ENCODE assay signal across 17 cellular contexts in the genomic region with DNA sequence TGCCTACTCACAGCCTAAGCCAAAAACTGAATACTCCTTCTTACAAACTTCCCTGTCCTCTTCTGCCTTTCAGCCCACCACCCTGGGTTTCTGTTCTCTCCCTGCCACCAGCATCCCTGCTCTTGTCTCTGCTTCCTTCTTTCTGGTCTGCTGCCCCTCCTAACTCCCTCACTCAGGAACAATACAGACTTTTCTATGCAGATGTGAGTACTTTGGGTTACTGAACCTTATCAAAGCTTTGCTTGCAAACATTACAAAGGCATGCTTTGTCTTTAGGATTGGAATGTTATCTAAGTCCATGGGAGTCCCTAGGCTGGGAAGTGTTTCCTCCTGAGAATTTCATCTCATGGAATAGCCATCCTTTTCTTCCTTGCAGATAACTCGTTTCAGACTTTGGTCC. TPM values are rescaled to one million over a fixed set of nuclear protein-coding genes. Genes with fewer than 3 reads are reported as not detected.
DNase-seq lines count a peak whose midpoint lies in the region; ATAC-seq, FAIRE-seq and TF ChIP-seq lines count a peak whose summit lies in the region.
"Had no signal": no experiment of that assay in that cellular context is flagged by ENCODE, and none has a peak within 500 bp of the region (broad histone marks: within the 10 kb centered on the region; RNA-seq: fewer than 3 reads in every experiment).

No MANE protein-coding gene starts in this region.

- DNase-seq in HepG2 (ENCODE audit: low spot score) = peak; percentile 71
- DNase-seq in right lobe of liver = no peak
- DNase-seq in bronchial epithelial cell (ENCODE audit: low read depth) = no peak
- DNase-seq in iPS-NIHi11 (ENCODE audit: low spot score) = peak; percentile 72
- DNase-seq in natural killer cell = no peak
- DNase-seq in stimulated activated CD4-positive, alpha-beta T cell treated with anti-CD3 and anti-CD28 coated beads, Interleukin-4, amount 100 ng/mL, for 4 hours = no peak
- DNase-seq in D341Med (ENCODE audit: low spot score) = no peak
- no peak for DNase-seq in NCI-H1048 (lab: John Stamatoyannopoulos, UW)
- DNase-seq: Kasumi-1, NCI-H1417, NCI-H2029, NCI-H524 treated with DMSO at 0.1 percent for 48 hours, PC-3 had no signal

- no peak overlapping the region for H3K9ac ChIP-seq in HepG2 (ENCODE audit: insufficient read depth, low read depth, low read length)
- H3K9ac ChIP-seq: BLaER1 had no signal

- no peak overlapping the region for H3K27ac ChIP-seq in HepG2 (ENCODE audit: extremely low read length, insufficient read depth, low read length)
- H3K27ac ChIP-seq in right lobe of liver = no peak overlapping the region
- H3K27ac ChIP-seq: 22Rv1, BLaER1 had no signal

- H3K27me3 ChIP-seq in HepG2 (ENCODE audit: control insufficient read depth in 1 of 2, insufficient read depth in 2 of 2, low read length in 2 of 2) (no peaks in the 10 kb centered on the region), right lobe of liver (no peaks in the 10 kb centered on the region), bronchial epithelial cell (ENCODE audit: control insufficient read depth, insufficient read depth, low read length) (no peaks in the 10 kb centered on the region)
- H3K27me3 ChIP-seq: BLaER1 had no signal

- TF ChIP-seq POLR2A in HepG2 (IDR thresholded peaks at IDR 0.05; ENCODE audit: insufficient read depth in 1 of 2, low read depth in 2 of 2, low read length in 2 of 2) (no peak), right lobe of liver (IDR thresholded peaks at IDR 0.05) (no peak)

- 0 out of 5 replicates have a peak, but pooled peaks cover 0 to 8% of the 10 kb centered on the region in 2 experiments for H3K36me3 ChIP-seq in HepG2 (replicated peaks in 1 of 2; ENCODE audit: control insufficient read depth in 1 of 2, insufficient read depth in 2 of 2, low read length in 2 of 2)
- H3K36me3 ChIP-seq in right lobe of liver = no peaks in the 10 kb centered on the region
- H3K36me3 ChIP-seq in bronchial epithelial cell (ENCODE audit: control insufficient read depth, insufficient read depth, low read length) = no peaks in the 10 kb centered on the region
- H3K36me3 ChIP-seq: BLaER1 had no signal

- BruUV-seq in HepG2 (replicated peaks; lab: Mats Ljungman, UMichigan) = no TSS peak

- no peak overlapping the region for H3K4me2 ChIP-seq in HepG2 (ENCODE audit: low read depth, low read length)
- H3K4me2 ChIP-seq: BLaER1 had no signal

- TF ChIP-seq EP300 in HepG2 (IDR thresholded peaks at IDR 0.05; ENCODE audit: low read depth in 2 of 2, low read length in 2 of 2) = no peak
- TF ChIP-seq EP300 in HepG2 (CRISPR knock-in tag; IDR thresholded peaks at IDR 0.05; ENCODE audit: borderline replicate concordance) = no peak

- WGBS in HepG2 (ENCODE audit: low lambda C conversion rate) = 24% methylated on average over 1 of the region's 1 CpG
- WGBS in right lobe of liver (ENCODE audit: insufficient coverage, low coverage, low lambda C conversion rate, missing lambda C conversion rate) = 43% methylated on average over 1 of the region's 1 CpG

- POLR2A ChIA-PET in HepG2 (lab: Yijun Ruan, JAX) = no interaction called here

- no peaks in the 10 kb centered on the region for H3K79me2 ChIP-seq in HepG2 (ENCODE audit: insufficient read depth, low read length)

- H3K27me3 Mint-ChIP-seq in natural killer cell (ENCODE audit: low read depth in 2 of 2) = peaks cover 5 to 10% of the 10 kb centered on the region in 2 donors

- in situ Hi-C loops in HepG2 (cut with HindIII; ENCODE audit: extremely low pct_ligation_motif_present, low pct_unique_long_range_greater_than_20kb) = no loop called here

- H3K4me3 Mint-ChIP-seq in natural killer cell = no peak overlapping the region

- intact Hi-C loops in HepG2 (cut with micrococcal nuclease; ENCODE audit: unreplicated experiment) = no loop called here
- intact Hi-C loops in right lobe of liver (cut with DNase I) = no loop called here
- intact Hi-C loops in natural killer cell (cut with micrococcal nuclease) = no loop called here

- peak; percentile 77 for ATAC-seq in HepG2
- ATAC-seq in right lobe of liver = no peak
- no peak for ATAC-seq in natural killer cell
- ATAC-seq: GM12878, PC-3 had no signal

- TF ChIP-seq CTCF in HepG2 (CRISPR knock-in tag; IDR thresholded peaks at IDR 0.05) (no peak), right lobe of liver (IDR thresholded peaks at IDR 0.05) (no peak), bronchial epithelial cell (IDR thresholded peaks at IDR 0.05; ENCODE audit: insufficient read depth, low read length, severe bottlenecking) (no peak), natural killer cell (IDR thresholded peaks at IDR 0.05) (no peak)

- TF ChIP-seq RAD21 in HepG2 (CRISPR knock-in tag; IDR thresholded peaks at IDR 0.05) = no peak

- no peaks in the 10 kb centered on the region for H3K36me3 Mint-ChIP-seq in natural killer cell

- CTCF ChIA-PET in HepG2 (lab: Yijun Ruan, JAX; ENCODE audit: low intra/inter-chr PET ratio, low total read pairs) = no interaction called here

- H3K27ac Mint-ChIP-seq in natural killer cell = no peak overlapping the region

- no peaks in the 10 kb centered on the region for H4K20me1 ChIP-seq in HepG2 (ENCODE audit: insufficient read depth, low read length)
- H4K20me1 ChIP-seq: BLaER1 had no signal

- peaks cover 0 to 5% of the 10 kb centered on the region in 2 donors for H3K4me1 Mint-ChIP-seq in natural killer cell

- H3K4me3 ChIP-seq in HepG2 (replicated peaks in 1 of 3; ENCODE audit: insufficient read depth in 1 of 3, low read depth in 2 of 3, low read length in 3 of 3) = no peak overlapping the region
- no peak overlapping the region for H3K4me3 ChIP-seq in right lobe of liver
- H3K4me3 ChIP-seq in bronchial epithelial cell (ENCODE audit: low read depth, low read length) = no peak overlapping the region
- H3K4me3 ChIP-seq: BLaER1, GM12878 had no signal

- no peaks in the 10 kb centered on the region for H3K9me3 Mint-ChIP-seq in natural killer cell

- H3K4me1 ChIP-seq in HepG2 (ENCODE audit: insufficient read depth, low read length) = peaks cover 15% of the 10 kb centered on the region
- no peaks in the 10 kb centered on the region for H3K4me1 ChIP-seq in right lobe of liver

- H2AFZ ChIP-seq in HepG2 (ENCODE audit: low read length) = no peak overlapping the region

- FAIRE-seq in HepG2 (lab: Jason Lieb, UNC) (peak; percentile 54), bronchial epithelial cell (lab: Jason Lieb, UNC) (peak; percentile 28)
- FAIRE-seq: GM12878, GM18507 had no signal

- H3K9me3 ChIP-seq in HepG2 (ENCODE audit: low read length) (no peaks in the 10 kb centered on the region), right lobe of liver (no peaks in the 10 kb centered on the region)
- H3K9me3 ChIP-seq: BLaER1 had no signal

TF ChIP-seq in HepG2, 621 proteins besides CTCF, POLR2A, EP300 and RAD21:
- TF ChIP-seq SOX6 (IDR thresholded peaks at IDR 0.05) (no peak), SOX6 (CRISPR knock-in tag; IDR thresholded peaks at IDR 0.05) (peak; percentile 55), DMAP1 (CRISPR knock-in tag; IDR thresholded peaks at IDR 0.05) (no peak), SOX5 (CRISPR knock-in tag; IDR thresholded peaks at IDR 0.05; ENCODE audit: borderline replicate concordance) (peak; percentile 80; the same call in 1 of the 2 replicates), FOXA3 (CRISPR knock-in tag; IDR thresholded peaks at IDR 0.05) (no peak), RFXANK (CRISPR knock-in tag; IDR thresholded peaks at IDR 0.05) (no peak), SOX13 (IDR thresholded peaks at IDR 0.05) (no peak), SOX13 (CRISPR knock-in tag; conservative IDR thresholded peaks at IDR 0.05 in 1 of 2, IDR thresholded peaks at IDR 0.05 in 1 of 2) (peak in 1 of 2 experiments; percentile 85; a peak in 2 of 4 replicates)
- TF ChIP-seq, protein P1, sequence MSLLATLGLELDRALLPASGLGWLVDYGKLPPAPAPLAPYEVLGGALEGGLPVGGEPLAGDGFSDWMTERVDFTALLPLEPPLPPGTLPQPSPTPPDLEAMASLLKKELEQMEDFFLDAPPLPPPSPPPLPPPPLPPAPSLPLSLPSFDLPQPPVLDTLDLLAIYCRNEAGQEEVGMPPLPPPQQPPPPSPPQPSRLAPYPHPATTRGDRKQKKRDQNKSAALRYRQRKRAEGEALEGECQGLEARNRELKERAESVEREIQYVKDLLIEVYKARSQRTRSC (CRISPR knock-in tag; IDR thresholded peaks at IDR 0.05; ENCODE audit: low read depth) = no peak

RNA-seq across cellular contexts. Expression of a gene that starts 28.9 kb away (rescaled TPM):
- 5.5 and 9.6 TPM in 2 replicates for total RNA-seq in HepG2 (2016; rRNA removed; fragmentation: Illumina TruSeq; extraction: Trizol)
- 0.81 and 1.2 TPM in 2 replicates for total RNA-seq in HepG2 (2016; cell fraction: cytosol; rRNA removed; fragmentation: Illumina TruSeq; extraction: Trizol; ENCODE audit: low read depth)
- 5.0 and 9.2 TPM in 2 replicates for total RNA-seq in HepG2 (2016; cell fraction: insoluble cytoplasmic fraction; rRNA removed; fragmentation: Illumina TruSeq; extraction: Trizol)
- total RNA-seq in HepG2 (2016; cell fraction: membrane; rRNA removed; fragmentation: Illumina TruSeq; extraction: Trizol) = 3.4 and 3.6 TPM in 2 replicates
- total RNA-seq in HepG2 (2016; cell fraction: nucleus; rRNA removed; fragmentation: Illumina TruSeq; extraction: Trizol) = 19.4 and 22.4 TPM in 2 replicates
- polyA plus RNA-seq in HepG2 (2011; rRNA removed) = 4.3 and 4.8 TPM in 2 replicates
- 2.7 and 3.2 TPM in 2 replicates for polyA plus RNA-seq in HepG2 (2011; cell fraction: cytosol; rRNA removed)
- polyA plus RNA-seq in HepG2 (2011; cell fraction: nucleus; rRNA removed) = 2.7 and 4.0 TPM in 2 replicates
- polyA plus RNA-seq in HepG2 (2012) = 1.3 and 2.5 TPM in 2 replicates
- 0.76 and 0.93 TPM in 2 replicates for polyA plus RNA-seq in HepG2 (2016; cell fraction: cytosol; fragmentation: Illumina TruSeq; extraction: Trizol; ENCODE audit: low read depth)
- polyA plus RNA-seq in HepG2 (2016; cell fraction: insoluble cytoplasmic fraction; fragmentation: Illumina TruSeq; extraction: Trizol; ENCODE audit: low read depth) = 5.6 and 7.5 TPM in 2 replicates
- polyA plus RNA-seq in HepG2 (2016; cell fraction: membrane; fragmentation: Illumina TruSeq; extraction: Trizol; ENCODE audit: low read depth) = 2.3 and 2.6 TPM in 2 replicates
- polyA plus RNA-seq in HepG2 (2016; cell fraction: nucleus; fragmentation: Illumina TruSeq; extraction: Trizol; ENCODE audit: insufficient read depth, low read depth) = 27.9 and 28.1 TPM in 2 replicates
- 9.6 TPM in 1 of 2 replicates, not detected in the other for polyA minus RNA-seq in HepG2 (2011; rRNA and poly(A)+ RNA removed; ENCODE audit: low replicate concordance)
- 3.3 and 3.5 TPM in 2 replicates for polyA minus RNA-seq in HepG2 (2011; cell fraction: cytosol; rRNA and poly(A)+ RNA removed)
- 6.7 and 7.7 TPM in 2 replicates for polyA minus RNA-seq in HepG2 (2011; cell fraction: nucleus; rRNA and poly(A)+ RNA removed)
- total RNA-seq in right lobe of liver = under 1 TPM; 0.12 to 0.40 (median 0.20) TPM
- total RNA-seq in bronchial epithelial cell = under 0.01 TPM in 1 of 2 replicates, not detected in the other
- total RNA-seq in natural killer cell = not detected
- total RNA-seq: GM12878 had no signal

Comparison
In these comparisons a context has a peak if more than half of its experiments do, and no peak if none do; other contexts are left out.
1. DNase-seq: peak in HepG2 (single experiment) and iPS-NIHi11 (single experiment); none in right lobe of liver (0 of 3), bronchial epithelial cell (single experiment), natural killer cell (single experiment), stimulated activated CD4-positive, alpha-beta T cell treated with anti-CD3 and anti-CD28 coated beads, Interleukin-4, amount 100 ng/mL, for 4 hours (0 of 2), D341Med (single experiment) and NCI-H1048 (single experiment).